12 cellular contexts compared by ENCODE assay signal in genomic region chr1:162736633-162737067, GRCh38. TPM values are rescaled to one million over a fixed set of nuclear protein-coding genes. Genes with fewer than 3 reads are reported as not detected.
DNase-seq lines count a peak whose midpoint lies in the region; ATAC-seq and TF ChIP-seq lines count a peak whose summit lies in the region.
"Had no signal": no experiment of that assay in that cellular context is flagged by ENCODE, and none has a peak within 500 bp of the region (broad histone marks: within the 10 kb centered on the region; RNA-seq: fewer than 3 reads in every experiment).

No MANE protein-coding gene starts in this region.

- H3K4me3 ChIP-seq in GM12864 (ENCODE audit: low read depth, low read length), result no peak overlapping the region

- no peaks in the 10 kb centered on the region for H3K27me3 Mint-ChIP-seq in activated T-cell treated with anti-CD3 and anti-CD28 coated beads, Interleukin-2, amount 50 U/mL, for 4 hours (ENCODE audit: low read depth)
- no peaks in the 10 kb centered on the region; the same call in 1 of the 2 replicates for H3K27me3 Mint-ChIP-seq in HFFc6 (ENCODE audit: insufficient read depth)

- H3K4me1 Mint-ChIP-seq in activated T-cell treated with anti-CD3 and anti-CD28 coated beads, Interleukin-2, amount 50 U/mL, for 4 hours (ENCODE audit: low read depth), result no peaks in the 10 kb centered on the region
- H3K4me1 Mint-ChIP-seq in HFFc6 (ENCODE audit: low read depth), result peaks cover 13% of the 10 kb centered on the region

- H3K27ac Mint-ChIP-seq in HFFc6, result no peak overlapping the region

- no peak overlapping the region for H3K4me3 Mint-ChIP-seq in activated T-cell treated with anti-CD3 and anti-CD28 coated beads, Interleukin-2, amount 50 U/mL, for 4 hours
- H3K4me3 Mint-ChIP-seq in HFFc6, result no peak overlapping the region

- DNase-seq in GM12864 (ENCODE audit: low read depth), result peak; percentile 24
- DNase-seq in NCI-H1092 (lab: John Stamatoyannopoulos, UW), result no peak
- DNase-seq in activated T-cell treated with anti-CD3 and anti-CD28 coated beads, Interleukin-2, amount 50 U/mL, for 4 hours, result no peak
- DNase-seq in HFFc6, result no peak
- no peak for DNase-seq in NCI-H1105 treated with DMSO at 0.1 percent for 48 hours (lab: John Stamatoyannopoulos, UW)
- DNase-seq: activated CD4-positive, alpha-beta T cell treated with anti-CD3 and anti-CD28 coated beads for 4 hours; DMS79; SK-N-SH; stimulated activated CD4-positive, alpha-beta T cell treated with anti-CD3 and anti-CD28 coated beads, Interleukin-2, amount 100 ng/mL, for 48 hours had no signal

- ATAC-seq in GM19328 (IDR thresholded peaks at IDR 0.05; ENCODE audit: unreplicated experiment), result peak; percentile 70
- peak; percentile 68 for ATAC-seq in HG02623 (IDR thresholded peaks at IDR 0.05; ENCODE audit: unreplicated experiment)
- peak; percentile 88 for ATAC-seq in HG03432 (IDR thresholded peaks at IDR 0.05; ENCODE audit: unreplicated experiment)
- no peak for ATAC-seq in activated T-cell treated with anti-CD3 and anti-CD28 coated beads, Interleukin-2, amount 50 U/mL, for 4 hours

- TF ChIP-seq CTCF in GM12864 (IDR thresholded peaks at IDR 0.05; ENCODE audit: low read depth, low read length, missing control alignments) (no peak), HFFc6 (IDR thresholded peaks at IDR 0.05) (no peak)

- no peaks in the 10 kb centered on the region for H3K9me3 Mint-ChIP-seq in activated T-cell treated with anti-CD3 and anti-CD28 coated beads, Interleukin-2, amount 50 U/mL, for 4 hours
- no peaks in the 10 kb centered on the region for H3K9me3 Mint-ChIP-seq in HFFc6

- H3K36me3 Mint-ChIP-seq in activated T-cell treated with anti-CD3 and anti-CD28 coated beads, Interleukin-2, amount 50 U/mL, for 4 hours (ENCODE audit: insufficient read depth), result no peaks in the 10 kb centered on the region
- peaks cover 43% of the 10 kb centered on the region for H3K36me3 Mint-ChIP-seq in HFFc6 (ENCODE audit: low read depth)

RNA-seq across cellular contexts. Expression of gene HSD17B7, which starts 53.9 kb away (rescaled TPM):
- total RNA-seq in activated T-cell treated with anti-CD3 and anti-CD28 coated beads, Interleukin-2, amount 50 U/mL, for 4 hours, result 10 to 100 TPM in 2 of 3 donors, 1 to 10 TPM in 1; 10.0 to 18.0 (median 10.8) TPM
- 1 to 10 TPM; 3.1 to 6.2 (median 4.4) TPM for total RNA-seq in HFFc6 (2021; fragmentation: NEBNext Ultra II Directional; extraction: Animal tissue kit (Norgen Biotek cat#: 25700))

Comparison
In these comparisons a context has a peak if more than half of its experiments do, and no peak if none do; other contexts are left out.
1. ATAC-seq: peak in GM19328 (single experiment), HG02623 (single experiment) and HG03432 (single experiment); none in activated T-cell treated with anti-CD3 and anti-CD28 coated beads, Interleukin-2, amount 50 U/mL, for 4 hours (0 of 2).